In the genomic region with DNA sequence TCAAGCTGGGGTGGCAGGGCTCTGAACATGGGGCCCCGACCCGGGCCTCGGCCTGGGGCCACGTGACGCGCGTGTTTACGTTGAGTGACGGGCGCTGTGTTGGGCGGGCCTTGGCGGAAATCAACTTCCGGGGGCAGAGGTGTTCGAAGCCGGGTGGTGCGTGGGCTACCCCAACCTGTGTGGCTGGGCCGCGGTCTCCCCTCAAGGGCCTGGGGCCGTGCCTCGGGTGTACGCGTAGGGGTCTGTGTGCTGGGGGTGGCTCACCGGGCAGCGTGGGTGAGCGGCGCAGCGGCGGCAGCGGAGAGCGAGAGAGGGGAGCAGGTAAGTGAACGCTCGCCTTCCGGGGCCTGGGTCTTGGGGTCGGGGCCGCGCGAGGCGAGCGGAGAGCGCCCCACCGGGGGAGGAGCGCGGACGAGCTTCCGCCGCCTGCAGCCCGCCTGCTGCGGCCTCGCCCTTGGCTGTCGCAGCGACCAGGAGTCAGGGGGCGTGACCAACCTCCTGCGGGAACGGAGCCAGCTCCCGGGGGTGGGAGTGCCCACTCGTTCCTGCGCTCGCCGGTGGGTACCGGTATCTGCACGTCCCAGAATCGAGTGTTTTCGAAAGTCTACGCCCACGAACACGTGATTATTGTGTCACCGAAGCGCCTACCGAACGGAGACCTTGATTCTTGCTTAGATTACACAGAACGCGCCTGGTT, we compare ENCODE assay signal across 1 cellular context.
TF ChIP-seq lines count a peak whose summit lies in the region.

A gene with protein sequence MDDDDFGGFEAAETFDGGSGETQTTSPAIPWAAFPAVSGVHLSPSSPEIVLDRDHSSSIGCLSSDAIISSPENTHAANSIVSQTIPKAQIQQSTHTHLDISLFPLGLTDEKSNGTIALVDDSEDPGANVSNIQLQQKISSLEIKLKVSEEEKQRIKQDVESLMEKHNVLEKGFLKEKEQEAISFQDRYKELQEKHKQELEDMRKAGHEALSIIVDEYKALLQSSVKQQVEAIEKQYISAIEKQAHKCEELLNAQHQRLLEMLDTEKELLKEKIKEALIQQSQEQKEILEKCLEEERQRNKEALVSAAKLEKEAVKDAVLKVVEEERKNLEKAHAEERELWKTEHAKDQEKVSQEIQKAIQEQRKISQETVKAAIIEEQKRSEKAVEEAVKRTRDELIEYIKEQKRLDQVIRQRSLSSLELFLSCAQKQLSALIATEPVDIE (plus strand): TSS at position 136 of the 697 bp plus-strand sequence. CDS start 66,760 bp downstream, outside the sequence.

TF ChIP-seq in K562, 482 proteins besides CTCF, POLR2A, EP300 and RAD21 (continued from another document and continues in another):
- TF ChIP-seq, protein P1, sequence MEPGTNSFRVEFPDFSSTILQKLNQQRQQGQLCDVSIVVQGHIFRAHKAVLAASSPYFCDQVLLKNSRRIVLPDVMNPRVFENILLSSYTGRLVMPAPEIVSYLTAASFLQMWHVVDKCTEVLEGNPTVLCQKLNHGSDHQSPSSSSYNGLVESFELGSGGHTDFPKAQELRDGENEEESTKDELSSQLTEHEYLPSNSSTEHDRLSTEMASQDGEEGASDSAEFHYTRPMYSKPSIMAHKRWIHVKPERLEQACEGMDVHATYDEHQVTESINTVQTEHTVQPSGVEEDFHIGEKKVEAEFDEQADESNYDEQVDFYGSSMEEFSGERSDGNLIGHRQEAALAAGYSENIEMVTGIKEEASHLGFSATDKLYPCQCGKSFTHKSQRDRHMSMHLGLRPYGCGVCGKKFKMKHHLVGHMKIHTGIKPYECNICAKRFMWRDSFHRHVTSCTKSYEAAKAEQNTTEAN (CRISPR knock-in tag; IDR thresholded peaks at IDR 0.05) = peak; percentile 7; the same call in 1 of the 2 replicates
- no peak for TF ChIP-seq STAG1 (CRISPR knock-in tag; IDR thresholded peaks at IDR 0.05; ENCODE audit: borderline replicate concordance)
- TF ChIP-seq NCOA1 (IDR thresholded peaks at IDR 0.05; ENCODE audit: low read depth) = no peak
- TF ChIP-seq, protein P2, sequence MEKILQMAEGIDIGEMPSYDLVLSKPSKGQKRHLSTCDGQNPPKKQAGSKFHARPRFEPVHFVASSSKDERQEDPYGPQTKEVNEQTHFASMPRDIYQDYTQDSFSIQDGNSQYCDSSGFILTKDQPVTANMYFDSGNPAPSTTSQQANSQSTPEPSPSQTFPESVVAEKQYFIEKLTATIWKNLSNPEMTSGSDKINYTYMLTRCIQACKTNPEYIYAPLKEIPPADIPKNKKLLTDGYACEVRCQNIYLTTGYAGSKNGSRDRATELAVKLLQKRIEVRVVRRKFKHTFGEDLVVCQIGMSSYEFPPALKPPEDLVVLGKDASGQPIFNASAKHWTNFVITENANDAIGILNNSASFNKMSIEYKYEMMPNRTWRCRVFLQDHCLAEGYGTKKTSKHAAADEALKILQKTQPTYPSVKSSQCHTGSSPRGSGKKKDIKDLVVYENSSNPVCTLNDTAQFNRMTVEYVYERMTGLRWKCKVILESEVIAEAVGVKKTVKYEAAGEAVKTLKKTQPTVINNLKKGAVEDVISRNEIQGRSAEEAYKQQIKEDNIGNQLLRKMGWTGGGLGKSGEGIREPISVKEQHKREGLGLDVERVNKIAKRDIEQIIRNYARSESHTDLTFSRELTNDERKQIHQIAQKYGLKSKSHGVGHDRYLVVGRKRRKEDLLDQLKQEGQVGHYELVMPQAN (IDR thresholded peaks at IDR 0.05; ENCODE audit: borderline replicate concordance) = peak; percentile 51; the same call in 1 of the 2 replicates
- TF ChIP-seq, protein P3, sequence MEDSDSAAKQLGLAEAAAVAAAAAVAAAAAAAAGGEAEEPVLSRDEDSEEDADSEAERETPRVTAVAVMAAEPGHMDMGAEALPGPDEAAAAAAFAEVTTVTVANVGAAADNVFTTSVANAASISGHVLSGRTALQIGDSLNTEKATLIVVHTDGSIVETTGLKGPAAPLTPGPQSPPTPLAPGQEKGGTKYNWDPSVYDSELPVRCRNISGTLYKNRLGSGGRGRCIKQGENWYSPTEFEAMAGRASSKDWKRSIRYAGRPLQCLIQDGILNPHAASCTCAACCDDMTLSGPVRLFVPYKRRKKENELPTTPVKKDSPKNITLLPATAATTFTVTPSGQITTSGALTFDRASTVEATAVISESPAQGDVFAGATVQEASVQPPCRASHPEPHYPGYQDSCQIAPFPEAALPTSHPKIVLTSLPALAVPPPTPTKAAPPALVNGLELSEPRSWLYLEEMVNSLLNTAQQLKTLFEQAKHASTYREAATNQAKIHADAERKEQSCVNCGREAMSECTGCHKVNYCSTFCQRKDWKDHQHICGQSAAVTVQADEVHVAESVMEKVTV (CRISPR knock-in tag; IDR thresholded peaks at IDR 0.05) = no peak
- TF ChIP-seq, protein P4, sequence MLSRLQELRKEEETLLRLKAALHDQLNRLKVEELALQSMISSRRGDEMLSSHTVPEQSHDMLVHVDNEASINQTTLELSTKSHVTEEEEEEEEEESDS (CRISPR knock-in tag; IDR thresholded peaks at IDR 0.05) = no peak
- TF ChIP-seq ZNF668 (CRISPR knock-in tag; IDR thresholded peaks at IDR 0.05) = no peak
- TF ChIP-seq ZNF134 (CRISPR knock-in tag; conservative IDR thresholded peaks at IDR 0.05) = no peak
- TF ChIP-seq, protein P5, sequence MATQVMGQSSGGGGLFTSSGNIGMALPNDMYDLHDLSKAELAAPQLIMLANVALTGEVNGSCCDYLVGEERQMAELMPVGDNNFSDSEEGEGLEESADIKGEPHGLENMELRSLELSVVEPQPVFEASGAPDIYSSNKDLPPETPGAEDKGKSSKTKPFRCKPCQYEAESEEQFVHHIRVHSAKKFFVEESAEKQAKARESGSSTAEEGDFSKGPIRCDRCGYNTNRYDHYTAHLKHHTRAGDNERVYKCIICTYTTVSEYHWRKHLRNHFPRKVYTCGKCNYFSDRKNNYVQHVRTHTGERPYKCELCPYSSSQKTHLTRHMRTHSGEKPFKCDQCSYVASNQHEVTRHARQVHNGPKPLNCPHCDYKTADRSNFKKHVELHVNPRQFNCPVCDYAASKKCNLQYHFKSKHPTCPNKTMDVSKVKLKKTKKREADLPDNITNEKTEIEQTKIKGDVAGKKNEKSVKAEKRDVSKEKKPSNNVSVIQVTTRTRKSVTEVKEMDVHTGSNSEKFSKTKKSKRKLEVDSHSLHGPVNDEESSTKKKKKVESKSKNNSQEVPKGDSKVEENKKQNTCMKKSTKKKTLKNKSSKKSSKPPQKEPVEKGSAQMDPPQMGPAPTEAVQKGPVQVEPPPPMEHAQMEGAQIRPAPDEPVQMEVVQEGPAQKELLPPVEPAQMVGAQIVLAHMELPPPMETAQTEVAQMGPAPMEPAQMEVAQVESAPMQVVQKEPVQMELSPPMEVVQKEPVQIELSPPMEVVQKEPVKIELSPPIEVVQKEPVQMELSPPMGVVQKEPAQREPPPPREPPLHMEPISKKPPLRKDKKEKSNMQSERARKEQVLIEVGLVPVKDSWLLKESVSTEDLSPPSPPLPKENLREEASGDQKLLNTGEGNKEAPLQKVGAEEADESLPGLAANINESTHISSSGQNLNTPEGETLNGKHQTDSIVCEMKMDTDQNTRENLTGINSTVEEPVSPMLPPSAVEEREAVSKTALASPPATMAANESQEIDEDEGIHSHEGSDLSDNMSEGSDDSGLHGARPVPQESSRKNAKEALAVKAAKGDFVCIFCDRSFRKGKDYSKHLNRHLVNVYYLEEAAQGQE (CRISPR knock-in tag; IDR thresholded peaks at IDR 0.05; ENCODE audit: low read depth) = 0 out of 2 replicates have a peak, but pooled peaks have one; percentile 25
- TF ChIP-seq, protein P6, sequence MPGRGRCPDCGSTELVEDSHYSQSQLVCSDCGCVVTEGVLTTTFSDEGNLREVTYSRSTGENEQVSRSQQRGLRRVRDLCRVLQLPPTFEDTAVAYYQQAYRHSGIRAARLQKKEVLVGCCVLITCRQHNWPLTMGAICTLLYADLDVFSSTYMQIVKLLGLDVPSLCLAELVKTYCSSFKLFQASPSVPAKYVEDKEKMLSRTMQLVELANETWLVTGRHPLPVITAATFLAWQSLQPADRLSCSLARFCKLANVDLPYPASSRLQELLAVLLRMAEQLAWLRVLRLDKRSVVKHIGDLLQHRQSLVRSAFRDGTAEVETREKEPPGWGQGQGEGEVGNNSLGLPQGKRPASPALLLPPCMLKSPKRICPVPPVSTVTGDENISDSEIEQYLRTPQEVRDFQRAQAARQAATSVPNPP (IDR thresholded peaks at IDR 0.05; ENCODE audit: borderline replicate concordance, insufficient read depth, insufficient read length) = no peak
- TF ChIP-seq, protein P7, sequence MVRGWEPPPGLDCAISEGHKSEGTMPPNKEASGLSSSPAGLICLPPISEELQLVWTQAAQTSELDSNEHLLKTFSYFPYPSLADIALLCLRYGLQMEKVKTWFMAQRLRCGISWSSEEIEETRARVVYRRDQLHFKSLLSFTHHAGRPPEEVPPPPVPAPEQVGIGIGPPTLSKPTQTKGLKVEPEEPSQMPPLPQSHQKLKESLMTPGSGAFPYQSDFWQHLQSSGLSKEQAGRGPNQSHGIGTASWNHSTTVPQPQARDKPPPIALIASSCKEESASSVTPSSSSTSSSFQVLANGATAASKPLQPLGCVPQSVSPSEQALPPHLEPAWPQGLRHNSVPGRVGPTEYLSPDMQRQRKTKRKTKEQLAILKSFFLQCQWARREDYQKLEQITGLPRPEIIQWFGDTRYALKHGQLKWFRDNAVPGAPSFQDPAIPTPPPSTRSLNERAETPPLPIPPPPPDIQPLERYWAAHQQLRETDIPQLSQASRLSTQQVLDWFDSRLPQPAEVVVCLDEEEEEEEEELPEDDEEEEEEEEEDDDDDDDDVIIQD (CRISPR knock-in tag; IDR thresholded peaks at IDR 0.05) = no peak
- TF ChIP-seq, protein P8, sequence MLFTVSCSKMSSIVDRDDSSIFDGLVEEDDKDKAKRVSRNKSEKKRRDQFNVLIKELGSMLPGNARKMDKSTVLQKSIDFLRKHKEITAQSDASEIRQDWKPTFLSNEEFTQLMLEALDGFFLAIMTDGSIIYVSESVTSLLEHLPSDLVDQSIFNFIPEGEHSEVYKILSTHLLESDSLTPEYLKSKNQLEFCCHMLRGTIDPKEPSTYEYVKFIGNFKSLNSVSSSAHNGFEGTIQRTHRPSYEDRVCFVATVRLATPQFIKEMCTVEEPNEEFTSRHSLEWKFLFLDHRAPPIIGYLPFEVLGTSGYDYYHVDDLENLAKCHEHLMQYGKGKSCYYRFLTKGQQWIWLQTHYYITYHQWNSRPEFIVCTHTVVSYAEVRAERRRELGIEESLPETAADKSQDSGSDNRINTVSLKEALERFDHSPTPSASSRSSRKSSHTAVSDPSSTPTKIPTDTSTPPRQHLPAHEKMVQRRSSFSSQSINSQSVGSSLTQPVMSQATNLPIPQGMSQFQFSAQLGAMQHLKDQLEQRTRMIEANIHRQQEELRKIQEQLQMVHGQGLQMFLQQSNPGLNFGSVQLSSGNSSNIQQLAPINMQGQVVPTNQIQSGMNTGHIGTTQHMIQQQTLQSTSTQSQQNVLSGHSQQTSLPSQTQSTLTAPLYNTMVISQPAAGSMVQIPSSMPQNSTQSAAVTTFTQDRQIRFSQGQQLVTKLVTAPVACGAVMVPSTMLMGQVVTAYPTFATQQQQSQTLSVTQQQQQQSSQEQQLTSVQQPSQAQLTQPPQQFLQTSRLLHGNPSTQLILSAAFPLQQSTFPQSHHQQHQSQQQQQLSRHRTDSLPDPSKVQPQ (CRISPR knock-in tag; IDR thresholded peaks at IDR 0.05; ENCODE audit: borderline replicate concordance) = peak; percentile 25; the same call in 1 of the 2 replicates
- TF ChIP-seq, protein P9, sequence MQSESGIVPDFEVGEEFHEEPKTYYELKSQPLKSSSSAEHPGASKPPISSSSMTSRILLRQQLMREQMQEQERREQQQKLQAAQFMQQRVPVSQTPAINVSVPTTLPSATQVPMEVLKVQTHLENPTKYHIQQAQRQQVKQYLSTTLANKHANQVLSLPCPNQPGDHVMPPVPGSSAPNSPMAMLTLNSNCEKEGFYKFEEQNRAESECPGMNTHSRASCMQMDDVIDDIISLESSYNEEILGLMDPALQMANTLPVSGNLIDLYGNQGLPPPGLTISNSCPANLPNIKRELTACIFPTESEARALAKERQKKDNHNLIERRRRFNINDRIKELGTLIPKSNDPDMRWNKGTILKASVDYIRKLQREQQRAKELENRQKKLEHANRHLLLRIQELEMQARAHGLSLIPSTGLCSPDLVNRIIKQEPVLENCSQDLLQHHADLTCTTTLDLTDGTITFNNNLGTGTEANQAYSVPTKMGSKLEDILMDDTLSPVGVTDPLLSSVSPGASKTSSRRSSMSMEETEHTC (IDR thresholded peaks at IDR 0.05) = peak; percentile 65; the same call in 1 of the 2 replicates
- TF ChIP-seq, protein P10, sequence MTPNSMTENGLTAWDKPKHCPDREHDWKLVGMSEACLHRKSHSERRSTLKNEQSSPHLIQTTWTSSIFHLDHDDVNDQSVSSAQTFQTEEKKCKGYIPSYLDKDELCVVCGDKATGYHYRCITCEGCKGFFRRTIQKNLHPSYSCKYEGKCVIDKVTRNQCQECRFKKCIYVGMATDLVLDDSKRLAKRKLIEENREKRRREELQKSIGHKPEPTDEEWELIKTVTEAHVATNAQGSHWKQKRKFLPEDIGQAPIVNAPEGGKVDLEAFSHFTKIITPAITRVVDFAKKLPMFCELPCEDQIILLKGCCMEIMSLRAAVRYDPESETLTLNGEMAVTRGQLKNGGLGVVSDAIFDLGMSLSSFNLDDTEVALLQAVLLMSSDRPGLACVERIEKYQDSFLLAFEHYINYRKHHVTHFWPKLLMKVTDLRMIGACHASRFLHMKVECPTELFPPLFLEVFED (CRISPR knock-in tag; conservative IDR thresholded peaks at IDR 0.05) = 0 out of 2 replicates have a peak, but pooled peaks have one; percentile 7
- TF ChIP-seq TCF3 (CRISPR knock-in tag; IDR thresholded peaks at IDR 0.05) = peak; percentile 59
- TF ChIP-seq GATA2 (CRISPR knock-in tag; IDR thresholded peaks at IDR 0.05) = peak; percentile 93
- peak; percentile 96 for TF ChIP-seq ZBTB7A (IDR thresholded peaks at IDR 0.05; ENCODE audit: borderline replicate concordance, control insufficient read depth, low read depth, low read length)
- TF ChIP-seq HDAC8 (tag; IDR thresholded peaks at IDR 0.05) = 0 out of 2 replicates have a peak, but pooled peaks have one; percentile 35
- TF ChIP-seq ESRRA (IDR thresholded peaks at IDR 0.05; ENCODE audit: borderline replicate concordance, low read depth) = 0 out of 2 replicates have a peak, but pooled peaks have one; percentile 18
- no peak for TF ChIP-seq ZSCAN29 (IDR thresholded peaks at IDR 0.05)
- TF ChIP-seq NR2C1 (IDR thresholded peaks at IDR 0.05) = peak; percentile 97
- peak; percentile 99 for TF ChIP-seq NR2C1 (tag; IDR thresholded peaks at IDR 0.05)
- peak; percentile 41; the same call in 1 of the 2 replicates for TF ChIP-seq POLR2H (tag; IDR thresholded peaks at IDR 0.05; ENCODE audit: low read depth)
- TF ChIP-seq E2F3 (CRISPR knock-in tag; IDR thresholded peaks at IDR 0.05) = no peak
- no peak for TF ChIP-seq SETDB1 (IDR thresholded peaks at IDR 0.05; ENCODE audit: low read length)
- TF ChIP-seq FOXA1 (IDR thresholded peaks at IDR 0.05; ENCODE audit: borderline replicate concordance) = no peak
- peak; percentile 75 for TF ChIP-seq SOX6 (IDR thresholded peaks at IDR 0.05)
- TF ChIP-seq DACH1 (IDR thresholded peaks at IDR 0.05; ENCODE audit: partially characterized antibody) = no peak
- TF ChIP-seq CREB1 (IDR thresholded peaks at IDR 0.05) = peak; percentile 58
- peak; percentile 61 for TF ChIP-seq CREB1 (CRISPR knock-in tag; IDR thresholded peaks at IDR 0.05)
- TF ChIP-seq GABPB1 (CRISPR knock-in tag; IDR thresholded peaks at IDR 0.05) = peak; percentile 97
- no peak for TF ChIP-seq BDP1 (IDR thresholded peaks at IDR 0.05; ENCODE audit: insufficient read depth, insufficient read length)
- TF ChIP-seq, protein P11, sequence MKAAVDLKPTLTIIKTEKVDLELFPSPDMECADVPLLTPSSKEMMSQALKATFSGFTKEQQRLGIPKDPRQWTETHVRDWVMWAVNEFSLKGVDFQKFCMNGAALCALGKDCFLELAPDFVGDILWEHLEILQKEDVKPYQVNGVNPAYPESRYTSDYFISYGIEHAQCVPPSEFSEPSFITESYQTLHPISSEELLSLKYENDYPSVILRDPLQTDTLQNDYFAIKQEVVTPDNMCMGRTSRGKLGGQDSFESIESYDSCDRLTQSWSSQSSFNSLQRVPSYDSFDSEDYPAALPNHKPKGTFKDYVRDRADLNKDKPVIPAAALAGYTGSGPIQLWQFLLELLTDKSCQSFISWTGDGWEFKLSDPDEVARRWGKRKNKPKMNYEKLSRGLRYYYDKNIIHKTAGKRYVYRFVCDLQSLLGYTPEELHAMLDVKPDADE (conservative IDR thresholded peaks at IDR 0.05; ENCODE audit: control insufficient read depth, low read depth, low read length) = no peak
- peak; percentile 63 for TF ChIP-seq KLF1 (tag; IDR thresholded peaks at IDR 0.05)
